In genomic region chr4:34279011-34279410, GRCh38 we compare ENCODE assay signal across 6 cellular contexts.
"Had no signal": no experiment of that assay in that cellular context is flagged by ENCODE, and none has a peak within 500 bp of the region (broad histone marks: within the 10 kb centered on the region; RNA-seq: fewer than 3 reads in every experiment).

No MANE protein-coding gene starts in this region.

- DNase-seq: IMR-90, KBM-7, KG1 had no signal

- H3K4me3 ChIP-seq: K562 had no signal

- H3K36me3 Mint-ChIP-seq: IgD-negative memory B cell had no signal

- H3K27ac Mint-ChIP-seq: IgD-negative memory B cell had no signal

- H3K27ac ChIP-seq: HL-60 had no signal

- H3K4me3 Mint-ChIP-seq: IgD-negative memory B cell had no signal

- H3K4me1 Mint-ChIP-seq: IgD-negative memory B cell had no signal

- H3K27me3 Mint-ChIP-seq: IgD-negative memory B cell had no signal
